8 cellular contexts compared by ENCODE assay signal in genomic region chr17:7042507-7043194, GRCh38. TPM values are rescaled to one million over a fixed set of nuclear protein-coding genes. Genes with fewer than 3 reads are reported as not detected.
A peak's percentile ranks its signal among the peaks of the same experiment; 100 is the strongest.
DNase-seq lines count a peak whose midpoint lies in the region; ATAC-seq and TF ChIP-seq lines count a peak whose summit lies in the region.
"Had no signal": no experiment of that assay in that cellular context is flagged by ENCODE, and none has a peak within 500 bp of the region (broad histone marks: within the 10 kb centered on the region; RNA-seq: fewer than 3 reads in every experiment).

No MANE protein-coding gene starts in this region.

- peaks cover 4% of the 10 kb centered on the region for H3K36me3 Mint-ChIP-seq in memory B cell

- in situ Hi-C loops in mammary epithelial cell (cut with MboI; ENCODE audit: low sequenced_read_pairs in 2 of 2) = loop anchor here in 1 of 2 donors (10.0 kb wide), 1 partner anchor 262 kb away; the partner anchor contains the start of gene EIF5A

- no peak for TF ChIP-seq POLR2A in Peyer's patch (IDR thresholded peaks at IDR 0.05)
- TF ChIP-seq POLR2A in thyroid gland (IDR thresholded peaks at IDR 0.05) = no peak

- H3K9me3 ChIP-seq in Peyer's patch = no peaks in the 10 kb centered on the region
- H3K9me3 ChIP-seq in mammary epithelial cell (replicated peaks; ENCODE audit: insufficient read depth, low read length) = no peaks in the 10 kb centered on the region
- no peaks in the 10 kb centered on the region for H3K9me3 ChIP-seq in thyroid gland

- H3K27me3 ChIP-seq in Peyer's patch = peaks cover 0 to 6% of the 10 kb centered on the region in 2 donors
- H3K27me3 ChIP-seq in mammary epithelial cell (ENCODE audit: insufficient read depth, low read length) = peaks cover 9% of the 10 kb centered on the region
- H3K27me3 ChIP-seq in thyroid gland = no peaks in the 10 kb centered on the region

- no peaks in the 10 kb centered on the region for H3K79me2 ChIP-seq in mammary epithelial cell (ENCODE audit: insufficient read depth, low read length)

- peaks cover 9 to 53% (median 24%) of the 10 kb centered on the region in 4 donors for H3K4me1 ChIP-seq in Peyer's patch
- H3K4me1 ChIP-seq in mammary epithelial cell (ENCODE audit: insufficient read depth, low read length) = peaks cover 26% of the 10 kb centered on the region
- H3K4me1 ChIP-seq in thyroid gland = peaks cover 38 to 68% of the 10 kb centered on the region in 2 donors

- dilution Hi-C loops in mammary epithelial cell (cut with HindIII; ENCODE audit: low sequenced_read_pairs) = no loop called here

- peak overlapping the region; percentile 4 for H2AFZ ChIP-seq in mammary epithelial cell (ENCODE audit: low read depth, low read length)

- H3K4me3 ChIP-seq in Peyer's patch = peak overlapping the region; percentile 26 to 58 (median 54)
- no peak overlapping the region for H3K4me3 ChIP-seq in mammary epithelial cell (replicated peaks in 1 of 3; ENCODE audit: insufficient read depth in 1 of 3, low read depth in 2 of 3, low read length in 3 of 3)
- H3K4me3 ChIP-seq in thyroid gland (replicated peaks in 1 of 3) = peak overlapping the region in 2 of 3 donors; percentile 29 to 36

- H3K27me3 Mint-ChIP-seq in memory B cell = no peaks in the 10 kb centered on the region

- no peak overlapping the region for H3K9ac ChIP-seq in mammary epithelial cell (ENCODE audit: insufficient read depth, low read length)

- H3K4me2 ChIP-seq in mammary epithelial cell (ENCODE audit: insufficient read depth, low read depth, low read length) = peak overlapping the region; percentile 59

- H3K4me1 Mint-ChIP-seq in memory B cell = peaks cover 37% of the 10 kb centered on the region

- H3K27ac ChIP-seq in Peyer's patch (peak overlapping the region in 1 of 4 donors; percentile 68), mammary epithelial cell (ENCODE audit: insufficient read depth, low read depth, low read length) (no peak overlapping the region), thyroid gland (peak overlapping the region; percentile 77 to 87 (median 80))
- H3K27ac ChIP-seq: epithelial cell of prostate had no signal

- no peaks in the 10 kb centered on the region for H3K36me3 ChIP-seq in Peyer's patch
- no peaks in the 10 kb centered on the region for H3K36me3 ChIP-seq in mammary epithelial cell (ENCODE audit: insufficient read depth, low read length)
- H3K36me3 ChIP-seq in thyroid gland = no peaks in the 10 kb centered on the region

- H3K9me3 Mint-ChIP-seq in memory B cell = no peaks in the 10 kb centered on the region

- TF ChIP-seq CTCF in Peyer's patch (IDR thresholded peaks at IDR 0.05) = no peak
- TF ChIP-seq CTCF in mammary epithelial cell (conservative IDR thresholded peaks at IDR 0.05 in 1 of 2, IDR thresholded peaks at IDR 0.05 in 1 of 2; ENCODE audit: extremely low read depth in 1 of 2, insufficient read depth in 1 of 2, low read depth in 1 of 2, low read length in 2 of 2) = no peak
- TF ChIP-seq CTCF in thyroid gland (IDR thresholded peaks at IDR 0.05) = no peak

- H3K27ac Mint-ChIP-seq in memory B cell = peak overlapping the region; percentile 87

- ATAC-seq in memory B cell (ENCODE audit: low read depth) (peak; percentile 26), HG03457 (IDR thresholded peaks at IDR 0.05; ENCODE audit: unreplicated experiment) (no peak)

- CTCF ChIA-PET in mammary epithelial cell (lab: Charles Lee; ENCODE audit: low non-redundant PET) = no interaction called here

- peak overlapping the region; percentile 83 for H3K4me3 Mint-ChIP-seq in memory B cell

- no peaks in the 10 kb centered on the region for H4K20me1 ChIP-seq in mammary epithelial cell (ENCODE audit: insufficient read depth, low read length)

- no TSS peak for BruUV-seq in mammary epithelial cell (replicated peaks; lab: Mats Ljungman, UMichigan)

- intact Hi-C loops in mammary epithelial cell (cut with micrococcal nuclease) (loop anchor here (10.0 kb wide), 1 partner anchor 542 kb away; the partner anchor contains the start of gene MPDU1), thyroid gland (cut with DNase I) (loop anchor here (5.0 kb wide), 1 partner anchor 255 kb away; no protein-coding TSS in a partner anchor)

- WGBS in mammary epithelial cell (ENCODE audit: low coverage, missing lambda C conversion rate) = 24% methylated on average over 14 of the region's 52 CpGs
- 23% methylated on average over 35 to 39 of the region's 52 CpGs for WGBS in thyroid gland, 2 donors

- peak in 2 of 3 donors; percentile 27 to 53 for DNase-seq in Peyer's patch
- no peak for DNase-seq in mammary epithelial cell
- peak; percentile 40 to 57 for DNase-seq in memory B cell (ENCODE audit: low spot score in 2 of 2)
- DNase-seq in thyroid gland = peak; percentile 36 to 40
- DNase-seq in NCI-H524 (lab: John Stamatoyannopoulos, UW) = no peak
- no peak for DNase-seq in NCI-H748 treated with DMSO at 0.1 percent for 48 hours (lab: John Stamatoyannopoulos, UW)

RNA-seq across cellular contexts. Expression of gene SLC16A11, which starts 1.2 kb away (rescaled TPM):
- total RNA-seq in Peyer's patch (1 to 10 TPM in 1 of 4 donors, under 1 TPM in 1, not detected in 2; 0.94 to 1.1 TPM), mammary epithelial cell (not detected), thyroid gland (10 to 100 TPM in 3 of 4 donors, 1 to 10 TPM in 1; 5.4 to 43.9 (median 18.8) TPM)
- not detected for polyA plus RNA-seq in mammary epithelial cell
- not detected for polyA minus RNA-seq in mammary epithelial cell

RNA-seq across cellular contexts. Expression of gene SLC16A13, which starts 6.8 kb away (rescaled TPM):
- 10 to 100 TPM in 1 of 4 donors, 1 to 10 TPM in 3; 7.5 to 16.4 (median 8.8) TPM for total RNA-seq in Peyer's patch
- 10 to 100 TPM in 1 of 2 donors, 1 to 10 TPM in 1; 2.7 to 11.9 TPM for total RNA-seq in mammary epithelial cell
- polyA plus RNA-seq in mammary epithelial cell = 10.1 TPM
- polyA minus RNA-seq in mammary epithelial cell = 12.4 TPM
- 1 to 10 TPM; 1.2 to 6.7 (median 4.1) TPM for total RNA-seq in thyroid gland

RNA-seq across cellular contexts. Expression of gene BCL6B, which starts 19.8 kb away (rescaled TPM):
- total RNA-seq in Peyer's patch (1 to 10 TPM in 2 of 4 donors, under 1 TPM in 2; 0.57 to 9.9 (median 1.4) TPM), mammary epithelial cell (not detected), thyroid gland (10 to 100 TPM in 2 of 4 donors, 1 to 10 TPM in 2; 3.1 to 18.9 (median 7.6) TPM)
- not detected for polyA plus RNA-seq in mammary epithelial cell
- polyA minus RNA-seq in mammary epithelial cell = not detected

RNA-seq across cellular contexts. Expression of gene RNASEK, which starts 30.2 kb away (rescaled TPM):
- total RNA-seq in Peyer's patch (100 to 1,000 TPM in 2 of 4 donors, 10 to 100 TPM in 2; 56.9 to 138 (median 109) TPM), mammary epithelial cell (100 to 1,000 TPM in 1 of 2 donors, 10 to 100 TPM in 1; 46.0 to 180 TPM), thyroid gland (100 to 1,000 TPM; 134 to 297 (median 200) TPM)
- polyA plus RNA-seq in mammary epithelial cell = 187 TPM
- polyA minus RNA-seq in mammary epithelial cell = 404 TPM

RNA-seq across cellular contexts. Expression of gene CLEC10A, which starts 37.4 kb away (rescaled TPM):
- total RNA-seq in Peyer's patch (1 to 10 TPM; 1.8 to 9.9 (median 5.6) TPM), mammary epithelial cell (not detected), thyroid gland (1 to 10 TPM in 3 of 4 donors, under 1 TPM in 1; 0.59 to 3.9 (median 2.1) TPM)
- polyA plus RNA-seq in mammary epithelial cell = not detected
- polyA minus RNA-seq in mammary epithelial cell = not detected

Comparison
In these comparisons a context has a peak if more than half of its experiments do, and no peak if none do; other contexts are left out.
1. DNase-seq: peak in Peyer's patch (2 of 3), memory B cell (2 of 2) and thyroid gland (2 of 2); none in mammary epithelial cell (single experiment), NCI-H524 (0 of 2) and NCI-H748 treated with DMSO at 0.1 percent for 48 hours (single experiment).
2. H3K4me3 ChIP-seq: peak in Peyer's patch (4 of 4) and thyroid gland (2 of 3); none in mammary epithelial cell (0 of 3).